ENCODE assay signal across 21 cellular contexts in the genomic region with DNA sequence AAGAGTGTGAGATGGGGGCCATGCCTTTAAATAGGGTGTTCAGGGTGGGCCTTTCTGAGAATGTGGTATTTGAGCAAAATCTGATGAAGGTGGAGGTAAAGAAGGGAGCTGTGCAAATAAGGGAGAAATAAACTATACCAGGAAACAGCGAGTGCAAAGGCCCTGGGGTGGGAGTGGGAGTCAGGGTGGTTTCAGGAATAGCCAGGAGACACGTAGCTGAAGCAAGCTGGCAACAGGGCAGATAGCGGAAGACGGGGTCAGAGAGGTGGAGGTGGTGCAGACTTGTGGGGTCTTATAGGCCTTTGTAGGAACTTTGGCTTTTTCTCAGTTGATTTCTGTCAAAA. TPM values are rescaled to one million over a fixed set of nuclear protein-coding genes. Genes with fewer than 3 reads are reported as not detected.
DNase-seq lines count a peak whose midpoint lies in the region; ATAC-seq, FAIRE-seq and TF ChIP-seq lines count a peak whose summit lies in the region.
"Had no signal": no experiment of that assay in that cellular context is flagged by ENCODE, and none has a peak within 500 bp of the region (broad histone marks: within the 10 kb centered on the region; RNA-seq: fewer than 3 reads in every experiment).

No MANE protein-coding gene starts in this region.

- peak overlapping the region; percentile 30 for H2AK5ac ChIP-seq in mesenchymal stem cell (ENCODE audit: low read length, severe bottlenecking)

- FAIRE-seq in HepG2 (lab: Jason Lieb, UNC): no peak

- peak overlapping the region in 1 of 2 experiments; percentile 35 for H3K18ac ChIP-seq in mesenchymal stem cell (ENCODE audit: low read depth in 1 of 2, low read length in 2 of 2)

- no peak for TF ChIP-seq RAD21 in HepG2 (CRISPR knock-in tag; IDR thresholded peaks at IDR 0.05)

- no peak overlapping the region for H3K14ac ChIP-seq in mesenchymal stem cell (ENCODE audit: low read length in 2 of 2)

- no peaks in the 10 kb centered on the region for H3K27me3 ChIP-seq in HepG2 (ENCODE audit: control insufficient read depth in 1 of 2, insufficient read depth in 2 of 2, low read length in 2 of 2)
- H3K27me3 ChIP-seq in right lobe of liver: no peaks in the 10 kb centered on the region
- no peaks in the 10 kb centered on the region for H3K27me3 ChIP-seq in mesenchymal stem cell (ENCODE audit: control insufficient read depth in 1 of 2, insufficient read depth in 1 of 2, low read length in 2 of 2)
- H3K27me3 ChIP-seq in CD8-positive, alpha-beta T cell (ENCODE audit: insufficient read depth, low read length): no peaks in the 10 kb centered on the region
- no peaks in the 10 kb centered on the region for H3K27me3 ChIP-seq in tibial nerve
- H3K27me3 ChIP-seq: BE2C, Peyer's patch had no signal

- H3K4me2 ChIP-seq in HepG2 (ENCODE audit: low read depth, low read length): no peak overlapping the region
- H3K4me2 ChIP-seq in mesenchymal stem cell (ENCODE audit: low read length, poor library complexity, severe bottlenecking): no peak overlapping the region
- H3K4me2 ChIP-seq: KMS-11 had no signal

- intact Hi-C loops in HepG2 (cut with micrococcal nuclease; ENCODE audit: unreplicated experiment) (loop anchor here (5.0 kb wide), 1 partner anchor 70 kb away; no protein-coding TSS in a partner anchor), right lobe of liver (cut with DNase I) (loop anchor here in 1 of 2 donors (5.0 kb wide), 1 partner anchor 115 kb away; a partner anchor contains a TSS)
- intact Hi-C loops in CD8-positive, alpha-beta T cell (cut with DNase I, micrococcal nuclease): no loop called here

- DNase-seq in HepG2 (ENCODE audit: low spot score) (no peak), right lobe of liver (no peak), WTC11 (ENCODE audit: low spot score) (no peak), mesenchymal stem cell (no peak), tibial nerve (ENCODE audit: low spot score in 2 of 2) (no peak), progenitor cell of endocrine pancreas (ENCODE audit: low spot score, unreplicated experiment) (no peak)
- no peak for DNase-seq in CD8-positive, alpha-beta T cell
- DNase-seq: BE2C; CD4-positive, alpha-beta memory T cell; DMS 273 treated with DMSO at 0.1 percent for 48 hours; NCI-H1092 treated with DMSO at 0.1 percent for 48 hours; NCI-H1694; NCI-H446; NCI-H774; Peyer's patch; SIG-M5 had no signal

- H3K36me3 ChIP-seq in HepG2 (replicated peaks in 1 of 2; ENCODE audit: control insufficient read depth in 1 of 2, insufficient read depth in 2 of 2, low read length in 2 of 2) (no peaks in the 10 kb centered on the region), right lobe of liver (no peaks in the 10 kb centered on the region), mesenchymal stem cell (ENCODE audit: control insufficient read depth in 1 of 2, insufficient read depth in 2 of 2, low read depth in 1 of 2, low read length in 2 of 2) (no peaks in the 10 kb centered on the region), tibial nerve (no peaks in the 10 kb centered on the region)
- H3K36me3 ChIP-seq in CD8-positive, alpha-beta T cell (ENCODE audit: insufficient read depth, low read length): no peaks in the 10 kb centered on the region
- H3K36me3 ChIP-seq: BE2C, Peyer's patch had no signal

- no peaks in the 10 kb centered on the region for H3K79me1 ChIP-seq in mesenchymal stem cell (replicated peaks; ENCODE audit: low read length, poor library complexity, severe bottlenecking)

- no peak overlapping the region for H2BK5ac ChIP-seq in mesenchymal stem cell (ENCODE audit: low read depth, low read length, poor library complexity, severe bottlenecking)

- no TSS peak for BruUV-seq in HepG2 (replicated peaks; lab: Mats Ljungman, UMichigan)

- H3K4me3 Mint-ChIP-seq in WTC11: no peak overlapping the region
- no peak overlapping the region for H3K4me3 Mint-ChIP-seq in CD8-positive, alpha-beta T cell
- H3K4me3 Mint-ChIP-seq in progenitor cell of endocrine pancreas (ENCODE audit: low read depth): no peak overlapping the region
- H3K4me3 Mint-ChIP-seq: CD4-positive, alpha-beta memory T cell; HFFc6 had no signal

- H3K4me1 ChIP-seq in HepG2 (ENCODE audit: insufficient read depth, low read length) (peaks cover 97% of the 10 kb centered on the region), right lobe of liver (peaks cover 0 to 38% (median 15%) of the 10 kb centered on the region in 4 donors), mesenchymal stem cell (ENCODE audit: control insufficient read depth, insufficient read depth, low read depth, low read length) (peaks cover 24% of the 10 kb centered on the region), tibial nerve (peaks cover 0 to 14% (median 8%) of the 10 kb centered on the region in 4 donors)
- H3K4me1 ChIP-seq in CD8-positive, alpha-beta T cell (ENCODE audit: insufficient read depth, low read length): peaks cover 2% of the 10 kb centered on the region

- no peaks in the 10 kb centered on the region for H3K9me3 ChIP-seq in HepG2 (ENCODE audit: low read length)
- H3K9me3 ChIP-seq in right lobe of liver: no peaks in the 10 kb centered on the region
- H3K9me3 ChIP-seq in mesenchymal stem cell (ENCODE audit: control insufficient read depth, low read length): no peaks in the 10 kb centered on the region
- no peaks in the 10 kb centered on the region for H3K9me3 ChIP-seq in CD8-positive, alpha-beta T cell (ENCODE audit: low read length)
- no peaks in the 10 kb centered on the region for H3K9me3 ChIP-seq in tibial nerve
- H3K9me3 ChIP-seq: BE2C, Peyer's patch had no signal

- H3K4me3 ChIP-seq in HepG2 (replicated peaks in 1 of 3; ENCODE audit: insufficient read depth in 1 of 3, low read depth in 2 of 3, low read length in 3 of 3) (no peak overlapping the region), right lobe of liver (no peak overlapping the region), mesenchymal stem cell (ENCODE audit: insufficient read depth in 1 of 2, low read depth in 1 of 2, low read length in 2 of 2) (no peak overlapping the region), tibial nerve (no peak overlapping the region)
- no peak overlapping the region for H3K4me3 ChIP-seq in CD8-positive, alpha-beta T cell (ENCODE audit: low read depth, low read length)
- H3K4me3 ChIP-seq: GM23248, Peyer's patch had no signal

- TF ChIP-seq POLR2A in HepG2 (IDR thresholded peaks at IDR 0.05; ENCODE audit: insufficient read depth in 1 of 2, low read depth in 2 of 2, low read length in 2 of 2) (no peak), right lobe of liver (IDR thresholded peaks at IDR 0.05) (no peak), tibial nerve (IDR thresholded peaks at IDR 0.05) (no peak)

- TF ChIP-seq EP300 in HepG2 (IDR thresholded peaks at IDR 0.05; ENCODE audit: low read depth in 2 of 2, low read length in 2 of 2) (no peak), HepG2 (CRISPR knock-in tag; IDR thresholded peaks at IDR 0.05; ENCODE audit: borderline replicate concordance) (no peak), tibial nerve (IDR thresholded peaks at IDR 0.05) (no peak)

- no peak overlapping the region for H4K8ac ChIP-seq in mesenchymal stem cell (ENCODE audit: low read length)

- peak overlapping the region in 1 of 2 experiments; percentile 27 for H3K23ac ChIP-seq in mesenchymal stem cell (ENCODE audit: low read length in 2 of 2)

- no peak overlapping the region for H3K27ac ChIP-seq in HepG2 (ENCODE audit: extremely low read length, insufficient read depth, low read length)
- no peak overlapping the region for H3K27ac ChIP-seq in right lobe of liver
- no peak overlapping the region for H3K27ac ChIP-seq in mesenchymal stem cell (ENCODE audit: low read length, poor library complexity, severe bottlenecking)
- no peak overlapping the region for H3K27ac ChIP-seq in CD8-positive, alpha-beta T cell (ENCODE audit: low read depth, low read length)
- no peak overlapping the region for H3K27ac ChIP-seq in tibial nerve
- H3K27ac ChIP-seq: GM23248, KMS-11, Peyer's patch had no signal

- H3K4ac ChIP-seq in mesenchymal stem cell (ENCODE audit: low read depth in 1 of 2, low read length in 2 of 2): no peak overlapping the region

- no peak for TF ChIP-seq CTCF in HepG2 (CRISPR knock-in tag; IDR thresholded peaks at IDR 0.05)
- TF ChIP-seq CTCF in right lobe of liver (IDR thresholded peaks at IDR 0.05): no peak
- TF ChIP-seq CTCF in WTC11 (IDR thresholded peaks at IDR 0.05): no peak
- TF ChIP-seq CTCF in CD8-positive, alpha-beta T cell (IDR thresholded peaks at IDR 0.05): no peak
- no peak for TF ChIP-seq CTCF in tibial nerve (IDR thresholded peaks at IDR 0.05)
- no peak for TF ChIP-seq CTCF in progenitor cell of endocrine pancreas (IDR thresholded peaks at IDR 0.05; ENCODE audit: unreplicated experiment)

- H2BK120ac ChIP-seq in mesenchymal stem cell (ENCODE audit: low read depth, low read length): no peak overlapping the region

- CTCF ChIA-PET in HepG2 (lab: Yijun Ruan, JAX; ENCODE audit: low intra/inter-chr PET ratio, low total read pairs) (interaction anchor here (1.2 to 1.5 kb wide), 2 partner anchors 38 to 115 kb away, joined by 3 to 5 read pairs; no protein-coding TSS in a partner anchor), WTC11 (lab: Charles Lee) (interaction anchor here (1.2 to 4.1 kb wide), 5 partner anchors 15 to 154 kb away, joined by 3 to 22 read pairs (median 10); a partner anchor contains a TSS)
- CTCF ChIA-PET in CD8-positive, alpha-beta T cell (lab: Charles Lee): interaction anchor here (0.9 to 9.5 kb wide), 4 partner anchors 38 to 152 kb away, joined by 4 to 139 read pairs (median 4); no protein-coding TSS in a partner anchor

- H4K91ac ChIP-seq in mesenchymal stem cell (ENCODE audit: low read length): no peak overlapping the region

- in situ Hi-C loops in HepG2 (cut with HindIII; ENCODE audit: extremely low pct_ligation_motif_present, low pct_unique_long_range_greater_than_20kb): no loop called here

- H3K79me2 ChIP-seq in HepG2 (ENCODE audit: insufficient read depth, low read length): no peaks in the 10 kb centered on the region

- no peaks in the 10 kb centered on the region for H3K36me3 Mint-ChIP-seq in WTC11
- no peaks in the 10 kb centered on the region for H3K36me3 Mint-ChIP-seq in CD8-positive, alpha-beta T cell
- H3K36me3 Mint-ChIP-seq in progenitor cell of endocrine pancreas (ENCODE audit: insufficient read depth): no peaks in the 10 kb centered on the region
- H3K36me3 Mint-ChIP-seq: CD4-positive, alpha-beta memory T cell had no signal

- no peak overlapping the region for H2BK15ac ChIP-seq in mesenchymal stem cell (ENCODE audit: low read depth, poor library complexity, severe bottlenecking)

- H3K27ac Mint-ChIP-seq in WTC11 (peak overlapping the region; percentile 67; the same call in 1 of the 2 replicates), progenitor cell of endocrine pancreas (no peak overlapping the region)
- H3K27ac Mint-ChIP-seq in CD8-positive, alpha-beta T cell: no peak overlapping the region

- ATAC-seq in HepG2: no peak
- no peak for ATAC-seq in right lobe of liver
- ATAC-seq in WTC11: no peak
- no peak for ATAC-seq in CD8-positive, alpha-beta T cell
- ATAC-seq in HG02981 (IDR thresholded peaks at IDR 0.05; ENCODE audit: unreplicated experiment): no peak

- H3K4me1 Mint-ChIP-seq in WTC11: peaks cover 59% of the 10 kb centered on the region
- H3K4me1 Mint-ChIP-seq in CD8-positive, alpha-beta T cell (ENCODE audit: low read depth): peaks cover under 1% of the 10 kb centered on the region
- peaks cover 7% of the 10 kb centered on the region for H3K4me1 Mint-ChIP-seq in progenitor cell of endocrine pancreas (ENCODE audit: low read depth)

- H3K9ac ChIP-seq in HepG2 (ENCODE audit: insufficient read depth, low read depth, low read length) (no peak overlapping the region), mesenchymal stem cell (ENCODE audit: low read length) (no peak overlapping the region)
- H3K9ac ChIP-seq: GM23248, KMS-11 had no signal

- no peaks in the 10 kb centered on the region for H4K20me1 ChIP-seq in HepG2 (ENCODE audit: insufficient read depth, low read length)

- H3K9me3 Mint-ChIP-seq in WTC11: no peaks in the 10 kb centered on the region
- H3K9me3 Mint-ChIP-seq in CD8-positive, alpha-beta T cell: no peaks in the 10 kb centered on the region
- H3K9me3 Mint-ChIP-seq in progenitor cell of endocrine pancreas (ENCODE audit: low read depth): no peaks in the 10 kb centered on the region
- H3K9me3 Mint-ChIP-seq: CD4-positive, alpha-beta memory T cell; HFFc6 had no signal

- H3K27me3 Mint-ChIP-seq in WTC11 (ENCODE audit: low read depth): no peaks in the 10 kb centered on the region
- no peaks in the 10 kb centered on the region for H3K27me3 Mint-ChIP-seq in CD8-positive, alpha-beta T cell (ENCODE audit: low read depth)
- H3K27me3 Mint-ChIP-seq in progenitor cell of endocrine pancreas: peaks cover 16% of the 10 kb centered on the region
- H3K27me3 Mint-ChIP-seq: CD4-positive, alpha-beta memory T cell had no signal

- H2BK12ac ChIP-seq in mesenchymal stem cell (ENCODE audit: low read length in 2 of 2): no peak overlapping the region

- 92% methylated on average over 4 of the region's 4 CpGs for WGBS in HepG2 (ENCODE audit: low lambda C conversion rate)
- 85% methylated on average over 4 of the region's 4 CpGs for WGBS in right lobe of liver (ENCODE audit: insufficient coverage, low coverage, low lambda C conversion rate, missing lambda C conversion rate)
- WGBS in mesenchymal stem cell: 88% methylated on average over 2 of the region's 4 CpGs
- 92 to 97% methylated on average over 4 of the region's 4 CpGs for WGBS in tibial nerve, 2 donors

- H2AFZ ChIP-seq in HepG2 (ENCODE audit: low read length) (no peak overlapping the region), mesenchymal stem cell (ENCODE audit: low read depth, low read length) (no peak overlapping the region)
- H2AFZ ChIP-seq: GM23248 had no signal

- POLR2A ChIA-PET in HepG2 (lab: Yijun Ruan, JAX): interaction anchor here (0.6 to 8.5 kb wide), 7 partner anchors 48 to 160 kb away, joined by 3 to 119 read pairs (median 6); a partner anchor contains a TSS
- POLR2A ChIA-PET in WTC11 (lab: Charles Lee): interaction anchor here (1.0 kb wide), 1 partner anchor 81 kb away, joined by 3 read pairs; no protein-coding TSS in a partner anchor
- POLR2A ChIA-PET in CD8-positive, alpha-beta T cell (lab: Charles Lee): no interaction called here

RNA-seq across cellular contexts. Expression of a gene that starts 51.6 kb away (rescaled TPM):
- total RNA-seq in HepG2 (2016; rRNA removed; fragmentation: Illumina TruSeq; extraction: Trizol) (not detected in 2 replicates), right lobe of liver (10 to 100 TPM in 2 of 6 experiments, 1 to 10 TPM in 4; 6.6 to 15.6 (median 9.6) TPM), WTC11 (2021) (0.31 to 0.78 TPM (median 0.44 TPM) in 3 replicates), tibial nerve (100 to 1,000 TPM in 1 of 4 donors, 10 to 100 TPM in 3; 40.9 to 182 (median 48.5) TPM), progenitor cell of endocrine pancreas (not detected in 2 replicates)
- not detected in 2 replicates for total RNA-seq in HepG2 (2016; cell fraction: cytosol; rRNA removed; fragmentation: Illumina TruSeq; extraction: Trizol; ENCODE audit: low read depth)
- total RNA-seq in HepG2 (2016; cell fraction: insoluble cytoplasmic fraction; rRNA removed; fragmentation: Illumina TruSeq; extraction: Trizol): not detected in 2 replicates
- total RNA-seq in HepG2 (2016; cell fraction: membrane; rRNA removed; fragmentation: Illumina TruSeq; extraction: Trizol): not detected in 2 replicates
- not detected in 2 replicates for total RNA-seq in HepG2 (2016; cell fraction: nucleus; rRNA removed; fragmentation: Illumina TruSeq; extraction: Trizol)
- polyA plus RNA-seq in HepG2 (2011; rRNA removed): 0.03 TPM in 1 of 2 replicates, not detected in the other
- polyA plus RNA-seq in HepG2 (2011; cell fraction: cytosol; rRNA removed): not detected in 2 replicates
- 0.13 and 0.17 TPM in 2 replicates for polyA plus RNA-seq in HepG2 (2011; cell fraction: nucleus; rRNA removed)
- not detected in 2 replicates for polyA plus RNA-seq in HepG2 (2012)
- polyA plus RNA-seq in HepG2 (2016; cell fraction: cytosol; fragmentation: Illumina TruSeq; extraction: Trizol; ENCODE audit: low read depth): not detected in 2 replicates
- polyA plus RNA-seq in HepG2 (2016; cell fraction: insoluble cytoplasmic fraction; fragmentation: Illumina TruSeq; extraction: Trizol; ENCODE audit: low read depth): not detected in 2 replicates
- not detected in 2 replicates for polyA plus RNA-seq in HepG2 (2016; cell fraction: membrane; fragmentation: Illumina TruSeq; extraction: Trizol; ENCODE audit: low read depth)
- not detected in 2 replicates for polyA plus RNA-seq in HepG2 (2016; cell fraction: nucleus; fragmentation: Illumina TruSeq; extraction: Trizol; ENCODE audit: insufficient read depth, low read depth)
- not detected in 2 replicates for polyA minus RNA-seq in HepG2 (2011; rRNA and poly(A)+ RNA removed; ENCODE audit: low replicate concordance)
- not detected in 2 replicates for polyA minus RNA-seq in HepG2 (2011; cell fraction: cytosol; rRNA and poly(A)+ RNA removed)
- polyA minus RNA-seq in HepG2 (2011; cell fraction: nucleus; rRNA and poly(A)+ RNA removed): 0.25 TPM in 1 of 2 replicates, not detected in the other
- 0.03 TPM for polyA plus RNA-seq in mesenchymal stem cell (2013, experiment 1 of 2)
- polyA plus RNA-seq in mesenchymal stem cell (2013, experiment 2 of 2): not detected
- total RNA-seq in CD8-positive, alpha-beta T cell: under 1 TPM; 0.68 to 0.83 TPM
- total RNA-seq: GM23248, HFFc6, MCF 10A had no signal
- polyA plus RNA-seq: GM23248 had no signal
